13 cellular contexts compared by ENCODE assay signal in the genomic region with DNA sequence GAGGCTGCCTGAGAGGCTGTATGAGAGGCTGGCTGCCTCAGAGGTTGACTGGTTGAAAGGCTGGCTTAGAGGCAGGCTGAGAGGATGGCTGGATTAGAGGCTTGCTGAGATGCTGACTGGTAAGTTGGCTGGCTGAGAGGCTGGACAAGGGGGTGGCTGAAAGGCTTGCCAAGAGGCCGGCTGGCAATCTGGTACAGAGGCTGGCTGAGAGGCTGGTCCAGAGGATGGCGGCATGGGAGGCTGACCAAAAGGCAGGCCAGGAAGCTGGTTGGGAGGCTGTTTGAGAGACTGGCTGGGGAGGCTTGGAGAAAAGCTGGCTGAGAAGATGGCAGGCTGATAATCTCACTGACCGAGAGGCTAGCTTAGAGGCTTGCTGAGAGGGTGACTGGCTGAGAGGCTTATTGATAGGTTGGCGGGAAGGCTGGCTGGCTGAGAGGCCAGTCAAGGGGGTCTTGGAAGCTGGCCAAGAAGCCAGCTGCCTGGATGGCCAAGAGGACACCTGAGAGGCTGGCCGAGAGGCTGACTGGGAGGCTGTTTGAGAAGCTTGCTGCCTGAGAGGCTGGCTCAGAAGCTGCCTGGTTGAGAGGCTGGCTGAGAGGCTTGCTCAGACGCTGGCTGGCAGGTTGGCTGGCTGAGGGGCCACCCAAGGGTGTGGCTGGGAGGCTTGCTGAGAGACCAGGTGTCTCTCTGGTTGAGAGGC.
DNase-seq lines count a peak whose midpoint lies in the region; ATAC-seq lines count a peak whose summit lies in the region.
"Had no signal": no experiment of that assay in that cellular context is flagged by ENCODE, and none has a peak within 500 bp of the region (broad histone marks: within the 10 kb centered on the region; RNA-seq: fewer than 3 reads in every experiment).

No MANE protein-coding gene starts in this region.

- no peak overlapping the region for H3K4me3 ChIP-seq in stomach smooth muscle (ENCODE audit: low read length in 2 of 2)

- no peaks in the 10 kb centered on the region for H3K9me3 ChIP-seq in stomach smooth muscle (ENCODE audit: control insufficient read depth in 2 of 2, low read length in 2 of 2)

- peak overlapping the region; percentile 11 for H3K27ac ChIP-seq in stomach smooth muscle (ENCODE audit: low read length)

- no peaks in the 10 kb centered on the region for H3K27me3 ChIP-seq in stomach smooth muscle (ENCODE audit: control insufficient read depth in 1 of 2, insufficient read depth in 2 of 2, low read length in 2 of 2)

- ATAC-seq in GM19395 (IDR thresholded peaks at IDR 0.05; ENCODE audit: unreplicated experiment) (no peak), GM19455 (IDR thresholded peaks at IDR 0.05; ENCODE audit: unreplicated experiment) (no peak), HG02885 (IDR thresholded peaks at IDR 0.05; ENCODE audit: poor library complexity, unreplicated experiment) (no peak)

- DNase-seq in NCI-H128 (lab: John Stamatoyannopoulos, UW; ENCODE audit: unreplicated experiment) (peak; percentile 70), NCI-H345 treated with DMSO at 0.1 percent for 48 hours (lab: John Stamatoyannopoulos, UW; ENCODE audit: unreplicated experiment) (peak; percentile 91), cerebellar cortex (ENCODE audit: low spot score) (peak; percentile 37)
- DNase-seq: activated CD4-positive, CD25-positive, alpha-beta regulatory T cell; GF-D8; NCI-H1694; stimulated activated CD4-positive, alpha-beta T cell treated with anti-CD3 and anti-CD28 coated beads, Interleukin-1b, Interleukin-23, amount 100 ng/mL, for 48 hours; stimulated activated CD8-positive, alpha-beta memory T cell treated with anti-CD3 and anti-CD28 coated beads, Interleukin-4, amount 100 ng/mL, for 48 hours; SW 1271 had no signal

- peaks cover 41% of the 10 kb centered on the region for H3K4me1 ChIP-seq in stomach smooth muscle (ENCODE audit: control insufficient read depth, insufficient read depth, low read length)

- H3K9ac ChIP-seq in stomach smooth muscle (ENCODE audit: low read length in 2 of 2): no peak overlapping the region

- no peaks in the 10 kb centered on the region for H3K36me3 ChIP-seq in stomach smooth muscle (ENCODE audit: control insufficient read depth in 2 of 2, insufficient read depth in 2 of 2, low read length in 2 of 2)

Comparison
In these comparisons a context has a peak if more than half of its experiments do, and no peak if none do; other contexts are left out.
1. DNase-seq: peak in every context shown above with its lines; median percentile 91 in NCI-H345 treated with DMSO at 0.1 percent for 48 hours; 70 in NCI-H128; 37 in cerebellar cortex.